Comparison of ENCODE assay signal across 10 cellular contexts in the genomic region with DNA sequence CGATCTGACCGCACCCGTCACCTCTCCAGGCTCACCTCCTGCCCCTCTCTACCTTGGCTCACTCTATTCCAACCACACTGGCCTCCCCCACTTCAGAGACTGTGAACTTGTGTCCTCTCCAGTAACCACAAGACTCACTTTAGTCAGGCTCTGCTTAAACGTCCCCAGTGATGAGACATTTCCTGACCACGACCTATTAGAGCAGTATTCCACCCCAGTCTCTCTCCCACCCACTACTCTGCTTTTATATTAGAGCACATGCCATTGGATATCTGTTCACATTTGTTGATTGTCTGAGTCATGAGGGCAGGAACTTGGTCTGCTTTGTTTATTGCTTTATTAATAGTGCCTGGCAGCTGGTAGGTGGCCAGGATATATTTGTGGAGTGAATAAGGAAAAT. TPM values are rescaled to one million over a fixed set of nuclear protein-coding genes. Genes with fewer than 3 reads are reported as not detected.
DNase-seq lines count a peak whose midpoint lies in the region; ATAC-seq and TF ChIP-seq lines count a peak whose summit lies in the region.
"Had no signal": no experiment of that assay in that cellular context is flagged by ENCODE, and none has a peak within 500 bp of the region (broad histone marks: within the 10 kb centered on the region; RNA-seq: fewer than 3 reads in every experiment).

No MANE protein-coding gene starts in this region.

- no peak for TF ChIP-seq EP300 in suprapubic skin (IDR thresholded peaks at IDR 0.05)

- DNase-seq in activated naive CD4-positive, alpha-beta T cell treated with Interleukin-2 at 50 U/mL for 16 hours = no peak
- DNase-seq in NB4 (ENCODE audit: low read depth) = peak; percentile 71
- peak; percentile 28 for DNase-seq in fibroblast of gingiva (ENCODE audit: low read depth)
- DNase-seq in upper lobe of right lung = no peak
- no peak for DNase-seq in GM13976 (ENCODE audit: low spot score)
- no peak for DNase-seq in suprapubic skin (ENCODE audit: low spot score in 2 of 2)
- DNase-seq: CD4-positive, CD25-positive, alpha-beta regulatory T cell; central memory CD4-positive, alpha-beta T cell had no signal

- intact Hi-C loops in upper lobe of right lung (cut with DNase I) = no loop called here

- H3K9me3 Mint-ChIP-seq in activated naive CD4-positive, alpha-beta T cell treated with anti-CD3 and anti-CD28 coated beads, Interleukin-2, amount 50 U/mL, for 24 hours = no peaks in the 10 kb centered on the region

- H3K4me1 Mint-ChIP-seq in activated naive CD4-positive, alpha-beta T cell treated with anti-CD3 and anti-CD28 coated beads, Interleukin-2, amount 50 U/mL, for 24 hours = no peaks in the 10 kb centered on the region

- ATAC-seq in upper lobe of right lung (peak; percentile 72), HG03139 (IDR thresholded peaks at IDR 0.05; ENCODE audit: unreplicated experiment) (no peak)

- in situ Hi-C loops in GM13976 (cut with MboI; ENCODE audit: low sequenced_read_pairs, unreplicated experiment) = no loop called here

- H3K27ac ChIP-seq in upper lobe of right lung (no peak overlapping the region), suprapubic skin (no peak overlapping the region)

- TF ChIP-seq CTCF in NB4 (IDR thresholded peaks at IDR 0.05; ENCODE audit: low read depth, low read length) = no peak
- TF ChIP-seq CTCF in upper lobe of right lung (IDR thresholded peaks at IDR 0.05) = no peak
- no peak for TF ChIP-seq CTCF in GM13976 (IDR thresholded peaks at IDR 0.05; ENCODE audit: borderline replicate concordance, control extremely low read depth, extremely low read depth, insufficient read depth, missing control alignments)
- no peak for TF ChIP-seq CTCF in suprapubic skin (IDR thresholded peaks at IDR 0.05)

- WGBS in suprapubic skin = 76% methylated on average over 5 of the region's 5 CpGs

- H3K9me3 ChIP-seq in upper lobe of right lung = no peaks in the 10 kb centered on the region
- no peaks in the 10 kb centered on the region for H3K9me3 ChIP-seq in suprapubic skin

- TF ChIP-seq POLR2A in NB4 (IDR thresholded peaks at IDR 0.05; ENCODE audit: extremely low read depth, insufficient read length) (no peak), suprapubic skin (IDR thresholded peaks at IDR 0.05) (no peak)

- H3K27me3 ChIP-seq in upper lobe of right lung (no peaks in the 10 kb centered on the region), suprapubic skin (no peaks in the 10 kb centered on the region)

- peaks cover 16% of the 10 kb centered on the region for H3K27me3 Mint-ChIP-seq in activated naive CD4-positive, alpha-beta T cell treated with anti-CD3 and anti-CD28 coated beads, Interleukin-2, amount 50 U/mL, for 24 hours

- H3K4me1 ChIP-seq in upper lobe of right lung (no peaks in the 10 kb centered on the region), suprapubic skin (no peaks in the 10 kb centered on the region)

- H3K36me3 ChIP-seq in upper lobe of right lung = peaks cover 9% of the 10 kb centered on the region
- H3K36me3 ChIP-seq in suprapubic skin = peaks cover 31% of the 10 kb centered on the region

- H3K4me3 Mint-ChIP-seq in activated naive CD4-positive, alpha-beta T cell treated with anti-CD3 and anti-CD28 coated beads, Interleukin-2, amount 50 U/mL, for 24 hours = no peak overlapping the region

- peak overlapping the region; percentile 1 for H3K27ac Mint-ChIP-seq in activated naive CD4-positive, alpha-beta T cell treated with anti-CD3 and anti-CD28 coated beads, Interleukin-2, amount 50 U/mL, for 24 hours
- H3K27ac Mint-ChIP-seq: CD4-positive, CD25-positive, alpha-beta regulatory T cell had no signal

- no peaks in the 10 kb centered on the region for H3K36me3 Mint-ChIP-seq in activated naive CD4-positive, alpha-beta T cell treated with anti-CD3 and anti-CD28 coated beads, Interleukin-2, amount 50 U/mL, for 24 hours

- H3K4me3 ChIP-seq in NB4 (ENCODE audit: low read depth, low read length) (no peak overlapping the region), upper lobe of right lung (no peak overlapping the region), suprapubic skin (no peak overlapping the region)

RNA-seq across cellular contexts. Expression of a gene that starts 20.1 kb away (rescaled TPM):
- total RNA-seq in upper lobe of right lung (34.9 TPM), suprapubic skin (10 to 100 TPM; 30.3 to 43.1 (median 31.7) TPM)

RNA-seq across cellular contexts. Expression of a gene that starts 20.2 kb away (rescaled TPM):
- total RNA-seq in upper lobe of right lung (12.0 TPM), suprapubic skin (10 to 100 TPM in 2 of 4 donors, 1 to 10 TPM in 2; 1.6 to 29.4 (median 7.4) TPM)

RNA-seq across cellular contexts. Expression of a gene that starts 47.7 kb away (rescaled TPM):
- 33.6 TPM for total RNA-seq in upper lobe of right lung
- total RNA-seq in suprapubic skin = 10 to 100 TPM; 40.2 to 54.6 (median 50.5) TPM
- total RNA-seq: CD4-positive, CD25-positive, alpha-beta regulatory T cell had no signal

Comparison
In these comparisons a context has a peak if more than half of its experiments do, and no peak if none do; other contexts are left out.
1. DNase-seq: peak in NB4 (single experiment) and fibroblast of gingiva (single experiment); none in activated naive CD4-positive, alpha-beta T cell treated with Interleukin-2 at 50 U/mL for 16 hours (single experiment), upper lobe of right lung (single experiment), GM13976 (single experiment) and suprapubic skin (0 of 2).